21 cellular contexts compared by ENCODE assay signal in genomic region chr14:90499121-90499520, GRCh38.
"Had no signal": no experiment of that assay in that cellular context is flagged by ENCODE, and none has a peak within 500 bp of the region (broad histone marks: within the 10 kb centered on the region; RNA-seq: fewer than 3 reads in every experiment).

No MANE protein-coding gene starts in this region.

- H3K36me3 ChIP-seq: heart right ventricle, left lung, lower lobe of right lung, neutrophil, suprapubic skin, tibial artery, upper lobe of left lung, vagina had no signal

- H3K4me1 ChIP-seq: lower lobe of right lung, suprapubic skin, tibial artery, vagina had no signal

- H3K4me1 Mint-ChIP-seq: memory B cell; stimulated activated effector memory CD8-positive, alpha-beta T cell treated with anti-CD3 and anti-CD28 coated beads, Interleukin-12 subunit alpha, Interleukin-12 subunit beta, amount 100 ng/mL, for 72 hours had no signal

- H3K4me3 ChIP-seq: dorsolateral prefrontal cortex, heart right ventricle, left lung, lower lobe of right lung, skin epidermis, suprapubic skin, tibial artery, upper lobe of left lung, vagina had no signal

- H3K27me3 ChIP-seq: dorsolateral prefrontal cortex, heart right ventricle, left lung, tibial artery, upper lobe of left lung, vagina had no signal

- ATAC-seq: esophagus mucosa; heart right ventricle; left lung; lower lobe of right lung; sciatic nerve; stimulated activated effector memory CD8-positive, alpha-beta T cell treated with anti-CD3 and anti-CD28 coated beads, Interleukin-12 subunit alpha, Interleukin-12 subunit beta, amount 100 ng/mL, for 72 hours; stimulated activated naive CD8-positive, alpha-beta T cell treated with anti-CD3 and anti-CD28 coated beads, Interleukin-15, Interleukin-2, amounts not matched to agents 100 U/mL and 50 U/mL, for 24 hours had no signal

- DNase-seq: cortex of kidney; effector CD8-positive, alpha-beta T cell; heart right ventricle; lower lobe of right lung; naive B cell; stimulated activated CD4-positive, alpha-beta T cell treated with anti-CD3 and anti-CD28 coated beads, Interleukin-4, amount 100 ng/mL, for 1 hour; stimulated activated CD8-positive, alpha-beta memory T cell treated with anti-CD3 and anti-CD28 coated beads, Interleukin-4, amount 100 ng/mL, for 48 hours; stimulated activated naive CD8-positive, alpha-beta T cell treated with anti-CD3 and anti-CD28 coated beads, Interleukin-15, Interleukin-2, amounts not matched to agents 100 U/mL and 50 U/mL, for 24 hours; upper lobe of left lung had no signal

- H3K9me3 Mint-ChIP-seq: stimulated activated effector memory CD8-positive, alpha-beta T cell treated with anti-CD3 and anti-CD28 coated beads, Interleukin-12 subunit alpha, Interleukin-12 subunit beta, amount 100 ng/mL, for 72 hours had no signal

- H3K9me3 ChIP-seq: heart right ventricle, left lung, lower lobe of right lung, neutrophil, suprapubic skin, tibial artery, upper lobe of left lung, vagina had no signal

- H3K4me3 Mint-ChIP-seq: memory B cell; nephron; stimulated activated effector memory CD8-positive, alpha-beta T cell treated with anti-CD3 and anti-CD28 coated beads, Interleukin-12 subunit alpha, Interleukin-12 subunit beta, amount 100 ng/mL, for 72 hours had no signal

- H3K27ac Mint-ChIP-seq: memory B cell; naive B cell; nephron; stimulated activated effector memory CD8-positive, alpha-beta T cell treated with anti-CD3 and anti-CD28 coated beads, Interleukin-12 subunit alpha, Interleukin-12 subunit beta, amount 100 ng/mL, for 72 hours had no signal

- H3K36me3 Mint-ChIP-seq: stimulated activated effector memory CD8-positive, alpha-beta T cell treated with anti-CD3 and anti-CD28 coated beads, Interleukin-12 subunit alpha, Interleukin-12 subunit beta, amount 100 ng/mL, for 72 hours had no signal

- H3K27ac ChIP-seq: dorsolateral prefrontal cortex, heart right ventricle, left lung, lower lobe of right lung, neutrophil, skin epidermis, suprapubic skin, tibial artery, upper lobe of left lung, vagina had no signal
